In genomic region chr12:27176765-27177164, GRCh38 we compare ENCODE assay signal across 13 cellular contexts.
DNase-seq lines count a peak whose midpoint lies in the region; ATAC-seq and TF ChIP-seq lines count a peak whose summit lies in the region.
"Had no signal": no experiment of that assay in that cellular context is flagged by ENCODE, and none has a peak within 500 bp of the region (broad histone marks: within the 10 kb centered on the region; RNA-seq: fewer than 3 reads in every experiment).

No MANE protein-coding gene starts in this region.

- H3K36me3 ChIP-seq in CD8-positive, alpha-beta T cell (ENCODE audit: insufficient read depth, low read length) = no peaks in the 10 kb centered on the region
- H3K36me3 ChIP-seq: spleen, thoracic aorta had no signal

- peaks cover 9% of the 10 kb centered on the region for H3K36me3 Mint-ChIP-seq in activated naive CD8-positive, alpha-beta T cell
- peaks cover 10% of the 10 kb centered on the region for H3K36me3 Mint-ChIP-seq in activated naive CD8-positive, alpha-beta T cell treated with anti-CD3 and anti-CD28 coated beads for 36 hours
- H3K36me3 Mint-ChIP-seq in CD8-positive, alpha-beta T cell = peaks cover 12% of the 10 kb centered on the region
- H3K36me3 Mint-ChIP-seq: activated naive CD8-positive, alpha-beta T cell treated with anti-CD3 and anti-CD28 coated beads, Interleukin-2, amount 10 ng/mL, durations not matched to agents 7 days and 5 days had no signal

- no peaks in the 10 kb centered on the region for H3K27me3 ChIP-seq in CD8-positive, alpha-beta T cell (ENCODE audit: insufficient read depth, low read length)
- H3K27me3 ChIP-seq: spleen had no signal

- H3K4me1 ChIP-seq in CD8-positive, alpha-beta T cell (ENCODE audit: insufficient read depth, low read length) = no peaks in the 10 kb centered on the region

- DNase-seq in activated naive CD8-positive, alpha-beta T cell treated with anti-CD3 and anti-CD28 coated beads for 36 hours = no peak
- peak; percentile 37 for DNase-seq in SW480 (ENCODE audit: low spot score)
- peak; percentile 69 for DNase-seq in fibroblast of peridontal ligament (ENCODE audit: extremely low read depth)
- DNase-seq in stimulated activated naive CD8-positive, alpha-beta T cell treated with anti-CD3 and anti-CD28 coated beads, Interleukin-15, amount 100 ng/mL, for 72 hours = no peak
- DNase-seq in NCI-H1694 treated with DMSO at 0.1 percent for 48 hours (lab: John Stamatoyannopoulos, UW) = no peak
- DNase-seq in CD8-positive, alpha-beta T cell = no peak
- DNase-seq: activated naive CD8-positive, alpha-beta T cell treated with anti-CD3 and anti-CD28 coated beads, Interleukin-2, amount 10 ng/mL, durations not matched to agents 7 days and 5 days; C1 segment of cervical spinal cord; NCI-H1694; spleen had no signal

- peak; percentile 46 for ATAC-seq in stimulated activated naive CD8-positive, alpha-beta T cell treated with anti-CD3 and anti-CD28 coated beads, Interleukin-15, amount 100 ng/mL, for 72 hours
- ATAC-seq in HG02938 (IDR thresholded peaks at IDR 0.05; ENCODE audit: unreplicated experiment) = no peak
- no peak for ATAC-seq in CD8-positive, alpha-beta T cell

- POLR2A ChIA-PET in CD8-positive, alpha-beta T cell (lab: Charles Lee) = no interaction called here

- CTCF ChIA-PET in CD8-positive, alpha-beta T cell (lab: Charles Lee) = interaction anchor here (1.1 kb wide), 1 partner anchor 258 kb away, joined by 4 read pairs; no protein-coding TSS in a partner anchor

- no peaks in the 10 kb centered on the region for H3K27me3 Mint-ChIP-seq in activated naive CD8-positive, alpha-beta T cell
- H3K27me3 Mint-ChIP-seq in activated naive CD8-positive, alpha-beta T cell treated with anti-CD3 and anti-CD28 coated beads for 36 hours = no peaks in the 10 kb centered on the region
- H3K27me3 Mint-ChIP-seq in stimulated activated naive CD8-positive, alpha-beta T cell treated with anti-CD3 and anti-CD28 coated beads, Interleukin-15, amount 100 ng/mL, for 72 hours = no peaks in the 10 kb centered on the region
- H3K27me3 Mint-ChIP-seq in CD8-positive, alpha-beta T cell (ENCODE audit: low read depth) = no peaks in the 10 kb centered on the region
- H3K27me3 Mint-ChIP-seq: activated naive CD8-positive, alpha-beta T cell treated with anti-CD3 and anti-CD28 coated beads, Interleukin-2, amount 10 ng/mL, durations not matched to agents 7 days and 5 days had no signal

- no peaks in the 10 kb centered on the region for H3K9me3 Mint-ChIP-seq in activated naive CD8-positive, alpha-beta T cell (ENCODE audit: low read depth)
- H3K9me3 Mint-ChIP-seq in activated naive CD8-positive, alpha-beta T cell treated with anti-CD3 and anti-CD28 coated beads for 36 hours = peaks cover 2% of the 10 kb centered on the region
- peaks cover 5 to 6% of the 10 kb centered on the region in 2 donors for H3K9me3 Mint-ChIP-seq in stimulated activated naive CD8-positive, alpha-beta T cell treated with anti-CD3 and anti-CD28 coated beads, Interleukin-15, amount 100 ng/mL, for 72 hours
- peaks cover 5% of the 10 kb centered on the region for H3K9me3 Mint-ChIP-seq in CD8-positive, alpha-beta T cell

- intact Hi-C loops in CD8-positive, alpha-beta T cell (cut with DNase I, micrococcal nuclease) = no loop called here

- H3K27ac Mint-ChIP-seq in activated naive CD8-positive, alpha-beta T cell = peak overlapping the region; percentile 41
- H3K27ac Mint-ChIP-seq in activated naive CD8-positive, alpha-beta T cell treated with anti-CD3 and anti-CD28 coated beads for 36 hours = no peak overlapping the region
- H3K27ac Mint-ChIP-seq in stimulated activated naive CD8-positive, alpha-beta T cell treated with anti-CD3 and anti-CD28 coated beads, Interleukin-15, amount 100 ng/mL, for 72 hours = no peak overlapping the region
- H3K27ac Mint-ChIP-seq in CD8-positive, alpha-beta T cell = no peak overlapping the region
- H3K27ac Mint-ChIP-seq: activated naive CD8-positive, alpha-beta T cell treated with anti-CD3 and anti-CD28 coated beads, Interleukin-2, amount 10 ng/mL, durations not matched to agents 7 days and 5 days had no signal

- no peaks in the 10 kb centered on the region for H3K9me3 ChIP-seq in CD8-positive, alpha-beta T cell (ENCODE audit: low read length)
- H3K9me3 ChIP-seq: thoracic aorta had no signal

- no peak overlapping the region for H3K27ac ChIP-seq in CD8-positive, alpha-beta T cell (ENCODE audit: low read depth, low read length)
- H3K27ac ChIP-seq: spleen had no signal

- no peak overlapping the region for H3K4me3 ChIP-seq in CD8-positive, alpha-beta T cell (ENCODE audit: low read depth, low read length)
- H3K4me3 ChIP-seq: spleen, thoracic aorta had no signal

- peaks cover 35% of the 10 kb centered on the region for H3K4me1 Mint-ChIP-seq in activated naive CD8-positive, alpha-beta T cell (ENCODE audit: low read depth)
- peaks cover 34% of the 10 kb centered on the region for H3K4me1 Mint-ChIP-seq in activated naive CD8-positive, alpha-beta T cell treated with anti-CD3 and anti-CD28 coated beads for 36 hours
- peaks cover 38% of the 10 kb centered on the region for H3K4me1 Mint-ChIP-seq in stimulated activated naive CD8-positive, alpha-beta T cell treated with anti-CD3 and anti-CD28 coated beads, Interleukin-15, amount 100 ng/mL, for 72 hours
- H3K4me1 Mint-ChIP-seq in CD8-positive, alpha-beta T cell (ENCODE audit: low read depth) = no peaks in the 10 kb centered on the region

- H3K4me3 Mint-ChIP-seq in activated naive CD8-positive, alpha-beta T cell = no peak overlapping the region
- H3K4me3 Mint-ChIP-seq in activated naive CD8-positive, alpha-beta T cell treated with anti-CD3 and anti-CD28 coated beads for 36 hours = no peak overlapping the region
- no peak overlapping the region for H3K4me3 Mint-ChIP-seq in stimulated activated naive CD8-positive, alpha-beta T cell treated with anti-CD3 and anti-CD28 coated beads, Interleukin-15, amount 100 ng/mL, for 72 hours
- H3K4me3 Mint-ChIP-seq in CD8-positive, alpha-beta T cell = no peak overlapping the region
- H3K4me3 Mint-ChIP-seq: activated naive CD8-positive, alpha-beta T cell treated with anti-CD3 and anti-CD28 coated beads, Interleukin-2, amount 10 ng/mL, durations not matched to agents 7 days and 5 days had no signal

- no peak for TF ChIP-seq CTCF in CD8-positive, alpha-beta T cell (IDR thresholded peaks at IDR 0.05)

Comparison
In these comparisons a context has a peak if more than half of its experiments do, and no peak if none do; other contexts are left out.
1. DNase-seq: peak in SW480 (single experiment) and fibroblast of peridontal ligament (single experiment); none in activated naive CD8-positive, alpha-beta T cell treated with anti-CD3 and anti-CD28 coated beads for 36 hours (single experiment), stimulated activated naive CD8-positive, alpha-beta T cell treated with anti-CD3 and anti-CD28 coated beads, Interleukin-15, amount 100 ng/mL, for 72 hours (0 of 2), NCI-H1694 treated with DMSO at 0.1 percent for 48 hours (single experiment) and CD8-positive, alpha-beta T cell (0 of 7).